Comparison of ENCODE assay signal across 8 cellular contexts in genomic region chr2:70984576-70985282, GRCh38. TPM values are rescaled to one million over a fixed set of nuclear protein-coding genes. Genes with fewer than 3 reads are reported as not detected.
DNase-seq lines count a peak whose midpoint lies in the region; ATAC-seq and TF ChIP-seq lines count a peak whose summit lies in the region.

No MANE protein-coding gene starts in this region.

- TF ChIP-seq CTCF in 22Rv1 (IDR thresholded peaks at IDR 0.05) (peak; percentile 76), ascending aorta (IDR thresholded peaks at IDR 0.05) (peak; percentile 35 to 72 (median 54))

- intact Hi-C loops in ascending aorta (cut with DNase I), result no loop called here

- peaks cover 0 to 3% of the 10 kb centered on the region in 2 donors for H3K4me1 ChIP-seq in ascending aorta

- no peaks in the 10 kb centered on the region for H3K27me3 ChIP-seq in ascending aorta

- DNase-seq in T-helper 22 cell (ENCODE audit: low read depth) (peak; percentile 55), ascending aorta (ENCODE audit: low spot score in 2 of 2) (peak in 1 of 2 donors; percentile 74), islet precursor cell (peak; percentile 76), H4 (ENCODE audit: low spot score) (no peak)
- peak; percentile 77 to 80 for DNase-seq in stimulated activated CD4-positive, alpha-beta T cell treated with anti-CD3 and anti-CD28 coated beads, Interleukin-4, amount 100 ng/mL, for 4 hours

- H3K27ac ChIP-seq in 22Rv1 (no peak overlapping the region), ascending aorta (no peak overlapping the region)

- ATAC-seq in GM18867 (IDR thresholded peaks at IDR 0.05; ENCODE audit: unreplicated experiment), result peak; percentile 91
- peak; percentile 86 for ATAC-seq in HG03108 (IDR thresholded peaks at IDR 0.05; ENCODE audit: unreplicated experiment)

- peaks cover 12 to 44% of the 10 kb centered on the region in 2 donors for H3K36me3 ChIP-seq in ascending aorta

- H3K9me3 ChIP-seq in ascending aorta, result no peaks in the 10 kb centered on the region

- H3K4me3 ChIP-seq in ascending aorta, result no peak overlapping the region

RNA-seq across cellular contexts. Expression of gene ANKRD53, which starts 6.3 kb away (rescaled TPM):
- total RNA-seq in ascending aorta, result 1.4 TPM
- total RNA-seq in H4 (2014; rRNA removed; shearing (Covaris generic)), result not detected in 2 replicates

RNA-seq across cellular contexts. Expression of gene TEX261, which starts 9.9 kb away (rescaled TPM):
- 133 TPM for total RNA-seq in ascending aorta
- total RNA-seq in H4 (2014; rRNA removed; shearing (Covaris generic)), result 45.2 and 51.0 TPM in 2 replicates

RNA-seq across cellular contexts. Expression of gene ATP6V1B1, which starts 49.0 kb away (rescaled TPM):
- not detected for total RNA-seq in ascending aorta
- 0.33 and 0.45 TPM in 2 replicates for total RNA-seq in H4 (2014; rRNA removed; shearing (Covaris generic))
